ENCODE assay signal across 1 cellular context in the genomic region with DNA sequence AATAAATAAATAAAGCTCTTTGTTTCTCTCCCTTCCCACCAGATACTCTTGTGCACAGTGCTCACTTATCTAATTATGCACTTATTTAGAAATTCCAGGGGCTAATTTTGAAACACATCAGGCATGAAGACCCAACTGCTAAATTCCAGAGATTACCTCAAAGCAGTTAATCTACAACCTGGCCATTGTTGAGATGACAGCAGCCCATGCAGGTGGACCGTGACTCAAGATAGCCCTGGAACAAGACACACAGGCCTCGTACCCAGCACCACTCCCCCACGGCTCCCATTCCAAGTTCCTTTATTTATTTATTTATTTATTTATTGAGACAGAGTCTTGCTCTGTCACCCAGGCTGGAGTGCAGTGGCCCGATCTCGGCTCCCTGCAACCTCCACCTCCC.
TF ChIP-seq lines count a peak whose summit lies in the region.

No MANE protein-coding gene starts in this region.

TF ChIP-seq in HEK293, 187 proteins besides CTCF, POLR2A, EP300 and RAD21 (continued from another document):
- no peak for TF ChIP-seq ZNF148 (tag by site-specific recombination; IDR thresholded peaks at IDR 0.05; ENCODE audit: borderline replicate concordance)
- TF ChIP-seq ZNF426 (tag by site-specific recombination; IDR thresholded peaks at IDR 0.05): peak; percentile 18; the same call in 1 of the 2 replicates
- TF ChIP-seq KLF17 (tag by site-specific recombination; IDR thresholded peaks at IDR 0.05): no peak
